In the genomic region with DNA sequence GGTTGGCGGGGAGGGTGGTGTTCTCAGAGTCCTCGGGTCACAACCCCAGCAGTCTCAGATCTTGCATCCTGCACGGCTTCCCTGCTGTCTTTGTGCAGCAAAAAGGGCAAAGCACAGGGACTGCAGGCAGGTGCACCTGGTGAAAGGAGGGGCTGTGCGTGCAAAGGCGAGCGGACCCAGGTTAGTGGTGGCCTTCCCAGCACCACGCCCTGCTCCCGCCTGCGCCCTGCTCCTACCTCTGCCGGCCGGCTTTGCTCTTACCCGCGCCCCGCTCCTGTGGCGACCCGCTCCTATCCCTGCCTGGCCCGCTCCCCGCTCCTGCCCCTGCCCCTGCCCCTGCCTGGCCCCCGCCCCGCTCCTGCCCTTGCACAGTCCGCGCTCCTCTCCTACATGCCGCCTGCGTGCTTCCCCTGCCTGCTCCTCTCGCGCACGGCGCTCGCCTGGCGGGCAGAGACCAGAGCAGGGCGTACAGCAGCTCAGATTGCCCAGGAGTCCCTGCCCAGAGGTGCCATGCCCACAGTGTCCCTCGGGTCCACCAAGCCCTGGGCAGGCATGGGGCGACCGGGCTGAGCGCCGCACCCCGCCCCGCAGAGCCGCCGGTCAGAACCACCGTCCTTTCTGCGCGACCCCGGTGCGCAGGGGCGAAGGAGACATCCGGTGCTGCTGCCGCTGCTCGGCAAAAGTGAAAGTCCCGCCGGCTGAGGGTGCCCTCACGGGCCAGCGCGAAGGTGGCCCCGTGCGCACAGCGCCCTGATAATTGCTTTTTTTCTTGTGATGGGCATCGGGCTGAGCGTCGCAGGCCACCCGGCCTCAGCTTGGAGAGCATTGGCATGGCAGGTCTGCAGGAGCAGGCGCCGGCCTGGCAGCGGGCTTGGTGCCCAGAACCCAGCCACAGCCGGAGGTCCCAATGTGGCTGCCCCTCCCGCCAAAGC, we compare ENCODE assay signal across 8 cellular contexts. TPM values are rescaled to one million over a fixed set of nuclear protein-coding genes. Genes with fewer than 3 reads are reported as not detected.
DNase-seq lines count a peak whose midpoint lies in the region; ATAC-seq, FAIRE-seq and TF ChIP-seq lines count a peak whose summit lies in the region.
"Not testable (repeated sequence)": the region's sequence is repeated elsewhere in the genome, so short reads cannot be mapped to it uniquely, and the experiment has no call there.
"Had no signal": no experiment of that assay in that cellular context is flagged by ENCODE, and none has a peak within 500 bp of the region (broad histone marks: within the 10 kb centered on the region; RNA-seq: fewer than 3 reads in every experiment).

No MANE protein-coding gene starts in this region.

- not testable (repeated sequence) for TF ChIP-seq POLR2A in GM12892 (IDR thresholded peaks at IDR 0.05; ENCODE audit: low read depth, low read length); Peyer's patch (IDR thresholded peaks at IDR 0.05)

- H3K27me3 ChIP-seq in Peyer's patch; keratinocyte (ENCODE audit: control insufficient read depth, extremely low read depth, insufficient read depth, low read length): not testable (repeated sequence)

- H3K4me2 ChIP-seq in keratinocyte (ENCODE audit: control insufficient read depth, extremely low read depth, insufficient read depth, low read depth, low read length): peak overlapping the region; percentile 54

- H3K4me1 ChIP-seq in Peyer's patch; keratinocyte (ENCODE audit: control insufficient read depth, extremely low read depth, insufficient read depth, low read length): not testable (repeated sequence)

- H3K9ac ChIP-seq in keratinocyte (ENCODE audit: control insufficient read depth, extremely low read depth, insufficient read depth, low read length): not testable (repeated sequence)

- TF ChIP-seq CTCF in Peyer's patch (IDR thresholded peaks at IDR 0.05); coronary artery (IDR thresholded peaks at IDR 0.05); keratinocyte (optimal IDR thresholded peaks at IDR 0.05 in 1 of 3, IDR thresholded peaks at IDR 0.05 in 1 of 3, conservative IDR thresholded peaks at IDR 0.05 in 1 of 3; ENCODE audit: extremely low read depth in 1 of 3, insufficient read depth in 2 of 3, low read length in 3 of 3): not testable (repeated sequence)

- H3K79me2 ChIP-seq in keratinocyte (ENCODE audit: control insufficient read depth, insufficient read depth, low read length): not testable (repeated sequence)

- not testable (repeated sequence) for H4K20me1 ChIP-seq in keratinocyte (ENCODE audit: control insufficient read depth, extremely low read depth, insufficient read depth, low read length)

- not testable (repeated sequence) for H3K36me3 ChIP-seq in Peyer's patch; keratinocyte (ENCODE audit: control insufficient read depth in 2 of 2, extremely low read depth in 1 of 2, insufficient read depth in 2 of 2, low read length in 2 of 2)

- dilution Hi-C loops in keratinocyte (cut with MboI; ENCODE audit: extremely low pct_ligation_motif_present, low sequenced_read_pairs): not testable (repeated sequence)

- H3K4me3 ChIP-seq in Peyer's patch (peak overlapping the region; percentile 33 to 49 (median 46)), coronary artery (peak overlapping the region; percentile 62), keratinocyte (ENCODE audit: control insufficient read depth in 2 of 3, extremely low read depth in 1 of 3, insufficient read depth in 2 of 3, low read depth in 1 of 3, low read length in 3 of 3) (peak overlapping the region; percentile 16 to 27 (median 25)), skin epidermis (peak overlapping the region in 6 of 7 experiments; percentile 18 to 42 (median 31))

- H3K9me1 ChIP-seq in keratinocyte (ENCODE audit: control insufficient read depth, extremely low read depth, insufficient read depth, low read length): not testable (repeated sequence)

- peak; percentile 69 for FAIRE-seq in GM12892 (lab: Jason Lieb, UNC)
- FAIRE-seq in keratinocyte (lab: Jason Lieb, UNC): not testable (repeated sequence)

- DNase-seq in GM12892 (ENCODE audit: insufficient read length); Peyer's patch; coronary artery (ENCODE audit: low spot score); keratinocyte (ENCODE audit: low read depth, low spot score): not testable (repeated sequence)
- peak; percentile 33 for DNase-seq in activated T-cell treated with anti-CD3 and anti-CD28 coated beads for 48 hours (ENCODE audit: low read depth)

- ATAC-seq in HG02938 (IDR thresholded peaks at IDR 0.05; ENCODE audit: unreplicated experiment): peak; percentile 30

- not testable (repeated sequence) for H3K27ac ChIP-seq in Peyer's patch; coronary artery; keratinocyte (ENCODE audit: control insufficient read depth, insufficient read depth, low read length); skin epidermis

- peak overlapping the region; percentile 22 for H2AFZ ChIP-seq in keratinocyte (ENCODE audit: control insufficient read depth, low read length)

- H3K9me3 ChIP-seq in Peyer's patch; keratinocyte (ENCODE audit: control insufficient read depth, low read depth, low read length): not testable (repeated sequence)

RNA-seq across cellular contexts. Expression of a gene that starts 52.0 kb away (rescaled TPM):
- polyA plus RNA-seq in GM12892 (2012; ENCODE audit: missing spikeins): not detected
- total RNA-seq in Peyer's patch: not detected
- not detected in 3 replicates for polyA plus RNA-seq in keratinocyte
- not detected for polyA plus RNA-seq in keratinocyte (2011; ENCODE audit: low read depth)
- not detected in 2 replicates for polyA plus RNA-seq in keratinocyte (2011; cell fraction: cytosol; rRNA removed)
- not detected in 2 replicates for polyA plus RNA-seq in keratinocyte (2011; cell fraction: nucleus; rRNA removed)
- polyA plus RNA-seq in keratinocyte (2012; ENCODE audit: low replicate concordance): not detected in 2 replicates
- not detected in 3 replicates for polyA minus RNA-seq in keratinocyte
- polyA minus RNA-seq in keratinocyte (2011; cell fraction: cytosol; rRNA and poly(A)+ RNA removed): not detected
- not detected in 2 replicates for polyA minus RNA-seq in keratinocyte (2011; cell fraction: nucleus; rRNA and poly(A)+ RNA removed)
- total RNA-seq: lower leg skin had no signal
